19 cellular contexts compared by ENCODE assay signal in genomic region chr18:23881778-23882177, GRCh38.
DNase-seq lines count a peak whose midpoint lies in the region; ATAC-seq and TF ChIP-seq lines count a peak whose summit lies in the region.
"Had no signal": no experiment of that assay in that cellular context is flagged by ENCODE, and none has a peak within 500 bp of the region (broad histone marks: within the 10 kb centered on the region; RNA-seq: fewer than 3 reads in every experiment).

No MANE protein-coding gene starts in this region.

- H3K36me3 Mint-ChIP-seq in glutamatergic neuron (ENCODE audit: unreplicated experiment), result no peaks in the 10 kb centered on the region
- H3K36me3 Mint-ChIP-seq: activated naive CD8-positive, alpha-beta T cell treated with anti-CD3 and anti-CD28 coated beads, Interleukin-2, amount 10 ng/mL, durations not matched to agents 7 days and 5 days had no signal

- in situ Hi-C loops in KBM-7 (cut with MboI; ENCODE audit: low pct_unique_long_range_greater_than_20kb, low sequenced_read_pairs), result no loop called here

- H3K27ac Mint-ChIP-seq in glutamatergic neuron (ENCODE audit: unreplicated experiment), result peak overlapping the region; percentile 19
- H3K27ac Mint-ChIP-seq: activated naive CD8-positive, alpha-beta T cell treated with anti-CD3 and anti-CD28 coated beads, Interleukin-2, amount 10 ng/mL, durations not matched to agents 7 days and 5 days had no signal

- no peak overlapping the region for H3K4me3 Mint-ChIP-seq in glutamatergic neuron (ENCODE audit: unreplicated experiment)
- H3K4me3 Mint-ChIP-seq: activated naive CD8-positive, alpha-beta T cell treated with anti-CD3 and anti-CD28 coated beads, Interleukin-2, amount 10 ng/mL, durations not matched to agents 7 days and 5 days had no signal

- ATAC-seq in HG02840 (IDR thresholded peaks at IDR 0.05; ENCODE audit: low FRiP score, unreplicated experiment) (no peak), HG03095 (IDR thresholded peaks at IDR 0.05; ENCODE audit: unreplicated experiment) (no peak)
- ATAC-seq: Panc1 had no signal

- TF ChIP-seq CTCF in glutamatergic neuron (IDR thresholded peaks at IDR 0.05; ENCODE audit: partially characterized antibody, unreplicated experiment), result no peak

- DNase-seq in COLO668 (lab: John Stamatoyannopoulos, UW; ENCODE audit: unreplicated experiment), result peak; percentile 70
- DNase-seq in NCI-H1417 treated with DMSO at 0.1 percent for 48 hours (lab: John Stamatoyannopoulos, UW), result peak; percentile 81
- DNase-seq in NCI-H774 (lab: John Stamatoyannopoulos, UW), result peak; percentile 72
- DNase-seq in glutamatergic neuron, result no peak
- no peak for DNase-seq in SIG-M5 (lab: John Stamatoyannopoulos, UW)
- DNase-seq in KBM-7, result no peak
- DNase-seq: activated CD4-positive, alpha-beta T cell treated with anti-CD3 and anti-CD28 coated beads for 4 hours; activated naive CD8-positive, alpha-beta T cell treated with anti-CD3 and anti-CD28 coated beads, Interleukin-2, amount 10 ng/mL, durations not matched to agents 7 days and 5 days; activated T-cell treated with anti-CD3 and anti-CD28 coated beads for 4 hours; Calu3; H7; head of caudate nucleus; IMR-90; kidney; NCI-H1930; T-helper 2 cell had no signal

- H3K4me1 Mint-ChIP-seq in glutamatergic neuron (ENCODE audit: low read depth, unreplicated experiment), result peaks cover 6% of the 10 kb centered on the region

- H3K9me3 Mint-ChIP-seq in glutamatergic neuron (ENCODE audit: unreplicated experiment), result peaks cover 2% of the 10 kb centered on the region
- H3K9me3 Mint-ChIP-seq: activated naive CD8-positive, alpha-beta T cell treated with anti-CD3 and anti-CD28 coated beads, Interleukin-2, amount 10 ng/mL, durations not matched to agents 7 days and 5 days had no signal

- peaks cover 1% of the 10 kb centered on the region for H3K27me3 Mint-ChIP-seq in glutamatergic neuron (ENCODE audit: unreplicated experiment)

Comparison
In these comparisons a context has a peak if more than half of its experiments do, and no peak if none do; other contexts are left out.
1. DNase-seq: peak in COLO668 (single experiment), NCI-H1417 treated with DMSO at 0.1 percent for 48 hours (single experiment) and NCI-H774 (single experiment); none in glutamatergic neuron (single experiment), SIG-M5 (single experiment) and KBM-7 (single experiment).